Comparison of ENCODE assay signal across 24 cellular contexts in the genomic region with DNA sequence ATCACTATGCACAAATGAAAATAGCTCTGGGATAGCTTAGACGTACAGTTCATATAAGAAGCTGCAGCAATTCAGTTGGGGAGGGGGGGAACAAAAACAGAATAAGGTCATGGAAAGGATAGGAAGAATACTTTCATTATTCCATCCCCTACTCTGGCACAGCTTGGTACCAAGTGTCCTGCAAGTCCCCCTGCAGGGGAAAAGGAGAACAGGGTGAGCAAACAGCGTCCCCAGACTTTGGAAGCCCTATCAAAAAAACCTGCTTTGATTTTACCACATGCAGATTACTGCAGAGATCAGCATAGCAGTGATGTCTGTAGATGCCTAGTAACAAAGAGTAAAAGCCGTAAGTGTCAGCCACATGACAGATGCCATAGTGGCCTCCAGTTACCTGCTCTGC.
DNase-seq lines count a peak whose midpoint lies in the region; ATAC-seq and TF ChIP-seq lines count a peak whose summit lies in the region.
"Had no signal": no experiment of that assay in that cellular context is flagged by ENCODE, and none has a peak within 500 bp of the region (broad histone marks: within the 10 kb centered on the region; RNA-seq: fewer than 3 reads in every experiment).

No MANE protein-coding gene starts in this region.

- H2AFZ ChIP-seq in DND-41 (ENCODE audit: low read depth, low read length) (no peak overlapping the region), PC-3 (ENCODE audit: low read length) (no peak overlapping the region), osteoblast (ENCODE audit: low read length) (peak overlapping the region; percentile 14)

- H3K27me3 ChIP-seq in DND-41 (ENCODE audit: insufficient read depth, low read length, poor library complexity) (no peaks in the 10 kb centered on the region), PC-3 (ENCODE audit: low read length) (no peaks in the 10 kb centered on the region), brain microvascular endothelial cell (replicated peaks) (no peaks in the 10 kb centered on the region), osteoblast (ENCODE audit: insufficient read depth, low read length) (no peaks in the 10 kb centered on the region), breast epithelium (no peaks in the 10 kb centered on the region)

- POLR2A ChIA-PET in PC-3 (lab: Charles Lee; ENCODE audit: unreplicated experiment), result no interaction called here

- in situ Hi-C loops in brain microvascular endothelial cell (cut with HindIII; ENCODE audit: low pct_ligation_motif_present, low sequenced_read_pairs), result no loop called here

- no peaks in the 10 kb centered on the region for H3K9me2 ChIP-seq in PC-3 (replicated peaks; ENCODE audit: low read length)
- H3K9me2 ChIP-seq: SK-N-SH had no signal

- H3K4me2 ChIP-seq in DND-41 (ENCODE audit: insufficient read depth, low read length) (no peak overlapping the region), PC-3 (ENCODE audit: low read length) (no peak overlapping the region), osteoblast (ENCODE audit: insufficient read depth, low read length) (no peak overlapping the region)
- H3K4me2 ChIP-seq: KMS-11, SK-N-SH had no signal

- TF ChIP-seq POLR2A in breast epithelium (IDR thresholded peaks at IDR 0.05), result no peak

- H3K4me1 ChIP-seq in DND-41 (ENCODE audit: insufficient read depth, low read length) (no peaks in the 10 kb centered on the region), PC-3 (ENCODE audit: insufficient read depth, low read length) (no peaks in the 10 kb centered on the region), osteoblast (ENCODE audit: insufficient read depth, low read length) (no peaks in the 10 kb centered on the region), breast epithelium (no peaks in the 10 kb centered on the region)
- H3K4me1 ChIP-seq: HAP-1 had no signal

- TF ChIP-seq CTCF in DND-41 (IDR thresholded peaks at IDR 0.05; ENCODE audit: borderline replicate concordance, extremely low read depth, low read length, poor library complexity, severe bottlenecking) (no peak), PC-3 (conservative IDR thresholded peaks at IDR 0.05; ENCODE audit: low read depth, low read length) (peak; percentile 26; the same call in 1 of the 2 replicates), brain microvascular endothelial cell (IDR thresholded peaks at IDR 0.05; ENCODE audit: low read depth, low read length, missing control alignments) (peak; percentile 31), osteoblast (IDR thresholded peaks at IDR 0.05; ENCODE audit: extremely low read depth, low read depth, low read length) (no peak), breast epithelium (IDR thresholded peaks at IDR 0.05) (no peak)

- H4K20me1 ChIP-seq in DND-41 (ENCODE audit: insufficient read depth, low read length) (peaks cover 12% of the 10 kb centered on the region; the same call in 1 of the 2 replicates), PC-3 (ENCODE audit: low read length) (no peaks in the 10 kb centered on the region), osteoblast (ENCODE audit: insufficient read depth, low read length) (no peaks in the 10 kb centered on the region)

- peaks cover 38% of the 10 kb centered on the region for H3K36me3 ChIP-seq in DND-41 (ENCODE audit: insufficient read depth, low read length)
- no peaks in the 10 kb centered on the region for H3K36me3 ChIP-seq in PC-3 (ENCODE audit: low read depth, low read length)
- H3K36me3 ChIP-seq in brain microvascular endothelial cell (replicated peaks), result no peaks in the 10 kb centered on the region
- no peaks in the 10 kb centered on the region for H3K36me3 ChIP-seq in osteoblast (ENCODE audit: insufficient read depth, low read length)
- H3K36me3 ChIP-seq in breast epithelium, result no peaks in the 10 kb centered on the region
- H3K36me3 ChIP-seq: HAP-1 had no signal

- H3F3A ChIP-seq in PC-3 (ENCODE audit: low read length, unreplicated experiment), result no peaks in the 10 kb centered on the region

- H3K9me3 ChIP-seq in DND-41 (ENCODE audit: insufficient read depth, low read length, severe bottlenecking) (no peaks in the 10 kb centered on the region), PC-3 (ENCODE audit: low read length) (no peaks in the 10 kb centered on the region), osteoblast (ENCODE audit: low read depth, low read length) (no peaks in the 10 kb centered on the region), breast epithelium (no peaks in the 10 kb centered on the region)
- H3K9me3 ChIP-seq: HAP-1, SK-N-SH had no signal

- H3K79me2 ChIP-seq in DND-41 (ENCODE audit: insufficient read depth, low read length) (peaks cover 76% of the 10 kb centered on the region), PC-3 (ENCODE audit: low read length) (no peaks in the 10 kb centered on the region), osteoblast (ENCODE audit: insufficient read depth, low read length) (no peaks in the 10 kb centered on the region)

- no peak overlapping the region for H3K4me3 ChIP-seq in DND-41 (ENCODE audit: low read depth in 1 of 2, low read length in 2 of 2)
- no peak overlapping the region for H3K4me3 ChIP-seq in PC-3 (ENCODE audit: low read length)
- no peak overlapping the region for H3K4me3 ChIP-seq in brain microvascular endothelial cell (ENCODE audit: low read depth, low read length)
- H3K4me3 ChIP-seq in osteoblast (ENCODE audit: insufficient read depth, low read length), result no peak overlapping the region
- H3K4me3 ChIP-seq in breast epithelium, result no peak overlapping the region
- H3K4me3 ChIP-seq: HAP-1 had no signal

- DNase-seq in DND-41 (no peak), PC-3 (peak; percentile 21), brain microvascular endothelial cell (no peak), osteoblast (ENCODE audit: insufficient read length, low spot score, missing footprints) (no peak), breast epithelium (ENCODE audit: low spot score in 2 of 2) (no peak)
- DNase-seq: AML-193; Calu3; CD8-positive, alpha-beta memory T cell; DMS153; GF-D8; IMR-90; NCI-H1105; NCI-H1694; NCI-H2081; NCI-H2171; NCI-H345; RPMI8226; SHP77; SK-N-SH had no signal

- intact Hi-C loops in PC-3 (cut with micrococcal nuclease), result no loop called here
- intact Hi-C loops in breast epithelium (cut with DNase I; ENCODE audit: low total_unique reads), result no loop called here

- ATAC-seq in DND-41 (ENCODE audit: insufficient read depth, low read depth) (peak; percentile 44; the same call in 2 of the 3 replicates), PC-3 (no peak), GM18858 (IDR thresholded peaks at IDR 0.05; ENCODE audit: unreplicated experiment) (no peak), HG03432 (IDR thresholded peaks at IDR 0.05; ENCODE audit: unreplicated experiment) (no peak)

- BruUV-seq in PC-3 (replicated peaks; lab: Mats Ljungman, UMichigan), result no TSS peak

- H3K9ac ChIP-seq in DND-41 (ENCODE audit: low read depth, low read length) (no peak overlapping the region), PC-3 (ENCODE audit: low read length) (no peak overlapping the region)
- H3K9ac ChIP-seq: KMS-11, SK-N-SH had no signal

- CTCF ChIA-PET in PC-3 (lab: Charles Lee), result no interaction called here

- H3K27ac ChIP-seq in DND-41 (ENCODE audit: low read length) (no peak overlapping the region), PC-3 (ENCODE audit: low read length) (no peak overlapping the region), brain microvascular endothelial cell (no peak overlapping the region), osteoblast (ENCODE audit: low read depth, low read length) (no peak overlapping the region), breast epithelium (no peak overlapping the region)
- H3K27ac ChIP-seq: C4-2B, KMS-11 had no signal

Comparison
In these comparisons a context has a peak if more than half of its experiments do, and no peak if none do; other contexts are left out.
1. CTCF ChIP-seq: peak in PC-3 (single experiment) and brain microvascular endothelial cell (single experiment); none in DND-41 (single experiment), osteoblast (single experiment) and breast epithelium (0 of 3).